ENCODE assay signal across 8 cellular contexts in genomic region chr17:21019976-21020575, GRCh38. TPM values are rescaled to one million over a fixed set of nuclear protein-coding genes. Genes with fewer than 3 reads are reported as not detected.
DNase-seq lines count a peak whose midpoint lies in the region; ATAC-seq and TF ChIP-seq lines count a peak whose summit lies in the region.

No MANE protein-coding gene starts in this region.

- intact Hi-C loops in posterior vena cava (cut with DNase I): no loop called here

- peaks cover 42 to 50% (median 44%) of the 10 kb centered on the region in 3 donors for H3K4me1 Mint-ChIP-seq in naive B cell

- ATAC-seq in naive B cell (ENCODE audit: low read depth in 2 of 2): peak; percentile 86 to 87
- ATAC-seq in HG03378 (IDR thresholded peaks at IDR 0.05; ENCODE audit: unreplicated experiment): no peak
- ATAC-seq in HG03135 (IDR thresholded peaks at IDR 0.05; ENCODE audit: unreplicated experiment): no peak

- H3K9me3 Mint-ChIP-seq in naive B cell: no peaks in the 10 kb centered on the region

- DNase-seq in AG08395 (ENCODE audit: low spot score): peak; percentile 38
- peak; percentile 34 for DNase-seq in GM13977 (ENCODE audit: low spot score)
- DNase-seq in SHP77 treated with DMSO at 0.1 percent for 48 hours (lab: John Stamatoyannopoulos, UW): peak; percentile 44
- peak; percentile 80 for DNase-seq in cerebellar cortex (ENCODE audit: low spot score)
- DNase-seq in naive B cell: peak; percentile 31
- no peak for DNase-seq in posterior vena cava (ENCODE audit: low spot score)

- peak; percentile 53 for TF ChIP-seq CTCF in GM13977 (IDR thresholded peaks at IDR 0.05; ENCODE audit: extremely low read depth, insufficient read depth, missing control alignments)

- no peaks in the 10 kb centered on the region for H3K27me3 Mint-ChIP-seq in naive B cell

- peaks cover 17 to 22% of the 10 kb centered on the region in 2 donors for H3K36me3 Mint-ChIP-seq in naive B cell

- H3K27ac Mint-ChIP-seq in naive B cell: peak overlapping the region in 4 of 6 donors; percentile 30 to 79 (median 39)

- in situ Hi-C loops in GM13977 (cut with MboI; ENCODE audit: low pct_unique_long_range_greater_than_20kb, low sequenced_read_pairs, unreplicated experiment): no loop called here

- H3K4me3 Mint-ChIP-seq in naive B cell: peak overlapping the region in 4 of 8 donors; percentile 6 to 61 (median 38)

RNA-seq across cellular contexts. Expression of gene USP22, which starts 22.7 kb away (rescaled TPM):
- 10 to 100 TPM; 16.5 to 53.5 (median 48.4) TPM for polyA plus RNA-seq in naive B cell (ENCODE audit: low read depth in 6 of 6)
- 100 to 1,000 TPM; 136 to 142 TPM for total RNA-seq in posterior vena cava

Comparison
In these comparisons a context has a peak if more than half of its experiments do, and no peak if none do; other contexts are left out.
1. ATAC-seq: peak in naive B cell (2 of 2); none in HG03378 (single experiment) and HG03135 (single experiment).